10 cellular contexts compared by ENCODE assay signal in genomic region chr5:945691-946541, GRCh38. TPM values are rescaled to one million over a fixed set of nuclear protein-coding genes. Genes with fewer than 3 reads are reported as not detected.
DNase-seq lines count a peak whose midpoint lies in the region; ATAC-seq and TF ChIP-seq lines count a peak whose summit lies in the region.
"Had no signal": no experiment of that assay in that cellular context is flagged by ENCODE, and none has a peak within 500 bp of the region (broad histone marks: within the 10 kb centered on the region; RNA-seq: fewer than 3 reads in every experiment).

No MANE protein-coding gene starts in this region.

- TF ChIP-seq CTCF in left ventricle myocardium inferior (IDR thresholded peaks at IDR 0.05; ENCODE audit: borderline replicate concordance) (no peak), esophagus muscularis mucosa (IDR thresholded peaks at IDR 0.05) (no peak), suprapubic skin (IDR thresholded peaks at IDR 0.05) (no peak)

- H3K4me1 ChIP-seq in left ventricle myocardium inferior (peaks cover 12% of the 10 kb centered on the region), esophagus muscularis mucosa (peaks cover 8 to 29% (median 23%) of the 10 kb centered on the region in 4 donors), suprapubic skin (peaks cover 18% of the 10 kb centered on the region)

- TF ChIP-seq POLR2A in esophagus muscularis mucosa (IDR thresholded peaks at IDR 0.05; ENCODE audit: low read depth) (no peak), suprapubic skin (IDR thresholded peaks at IDR 0.05) (no peak)

- peaks cover 9% of the 10 kb centered on the region for H3K9me3 ChIP-seq in left ventricle myocardium inferior (replicated peaks)
- peaks cover 0 to 7% (median 0%) of the 10 kb centered on the region in 4 donors for H3K9me3 ChIP-seq in esophagus muscularis mucosa
- no peaks in the 10 kb centered on the region for H3K9me3 ChIP-seq in suprapubic skin

- intact Hi-C loops in cardiac septum (cut with DNase I) = no loop called here
- intact Hi-C loops in left ventricle myocardium inferior (cut with micrococcal nuclease) = no loop called here
- intact Hi-C loops in esophagus muscularis mucosa (cut with DNase I) = no loop called here

- no peak overlapping the region for H3K4me3 ChIP-seq in left ventricle myocardium inferior
- H3K4me3 ChIP-seq in esophagus muscularis mucosa = peak overlapping the region in 3 of 4 donors; percentile 0 to 19 (median 9)
- H3K4me3 ChIP-seq in suprapubic skin = no peak overlapping the region

- WGBS in esophagus muscularis mucosa = 18% methylated on average over 15 of the region's 23 CpGs
- 27% methylated on average over 11 of the region's 23 CpGs for WGBS in suprapubic skin

- H3K27ac ChIP-seq in left ventricle myocardium inferior (replicated peaks) (no peak overlapping the region), esophagus muscularis mucosa (replicated peaks in 1 of 4) (no peak overlapping the region), suprapubic skin (no peak overlapping the region)

- DNase-seq in cardiac septum (ENCODE audit: low spot score) (peak; percentile 19), left ventricle myocardium inferior (no peak), NCI-H510A treated with DMSO at 0.1 percent for 48 hours (lab: John Stamatoyannopoulos, UW) (peak; percentile 70), esophagus muscularis mucosa (ENCODE audit: extremely low spot score) (no peak), suprapubic skin (ENCODE audit: low spot score in 2 of 2) (peak; percentile 41 to 67), glomerular visceral epithelial cell (ENCODE audit: extremely low spot score) (no peak)
- DNase-seq: Kasumi-1 had no signal

- H3K27me3 ChIP-seq in left ventricle myocardium inferior (ENCODE audit: low read depth) (peaks cover 84% of the 10 kb centered on the region), esophagus muscularis mucosa (peaks cover 0 to 3% (median 0%) of the 10 kb centered on the region in 4 donors), suprapubic skin (peaks cover 62% of the 10 kb centered on the region)

- H3K36me3 ChIP-seq in left ventricle myocardium inferior (no peaks in the 10 kb centered on the region), esophagus muscularis mucosa (no peaks in the 10 kb centered on the region), suprapubic skin (no peaks in the 10 kb centered on the region)

- TF ChIP-seq EP300 in esophagus muscularis mucosa (IDR thresholded peaks at IDR 0.05) = no peak
- no peak for TF ChIP-seq EP300 in suprapubic skin (IDR thresholded peaks at IDR 0.05)

- ATAC-seq in GM18870 (IDR thresholded peaks at IDR 0.05; ENCODE audit: unreplicated experiment) = no peak
- ATAC-seq in HG02588 (IDR thresholded peaks at IDR 0.05; ENCODE audit: unreplicated experiment) = no peak
- ATAC-seq: esophagus mucosa had no signal

RNA-seq across cellular contexts. Expression of gene TRIP13, which starts 53.2 kb away (rescaled TPM):
- total RNA-seq in cardiac septum = 0.57 TPM
- total RNA-seq in left ventricle myocardium inferior = 0.44 TPM
- under 1 TPM in 3 of 4 donors, not detected in 1; 0.65 to 0.92 (median 0.66) TPM for total RNA-seq in esophagus muscularis mucosa
- 1 to 10 TPM; 1.1 to 3.7 (median 1.6) TPM for total RNA-seq in suprapubic skin

RNA-seq across cellular contexts. Expression of gene BRD9, which starts 53.3 kb away (rescaled TPM):
- total RNA-seq in cardiac septum = 25.9 TPM
- total RNA-seq in left ventricle myocardium inferior = 23.6 TPM
- total RNA-seq in esophagus muscularis mucosa = 10 to 100 TPM; 26.5 to 44.9 (median 34.3) TPM
- 10 to 100 TPM; 25.2 to 73.0 (median 38.8) TPM for total RNA-seq in suprapubic skin

Comparison
In these comparisons a context has a peak if more than half of its experiments do, and no peak if none do; other contexts are left out.
1. DNase-seq: peak in cardiac septum (single experiment), NCI-H510A treated with DMSO at 0.1 percent for 48 hours (single experiment) and suprapubic skin (2 of 2); none in left ventricle myocardium inferior (single experiment), esophagus muscularis mucosa (single experiment) and glomerular visceral epithelial cell (single experiment).
2. H3K4me3 ChIP-seq: peak in esophagus muscularis mucosa (3 of 4); none in left ventricle myocardium inferior (single experiment) and suprapubic skin (single experiment).